Comparison of ENCODE assay signal across 20 cellular contexts in the genomic region with DNA sequence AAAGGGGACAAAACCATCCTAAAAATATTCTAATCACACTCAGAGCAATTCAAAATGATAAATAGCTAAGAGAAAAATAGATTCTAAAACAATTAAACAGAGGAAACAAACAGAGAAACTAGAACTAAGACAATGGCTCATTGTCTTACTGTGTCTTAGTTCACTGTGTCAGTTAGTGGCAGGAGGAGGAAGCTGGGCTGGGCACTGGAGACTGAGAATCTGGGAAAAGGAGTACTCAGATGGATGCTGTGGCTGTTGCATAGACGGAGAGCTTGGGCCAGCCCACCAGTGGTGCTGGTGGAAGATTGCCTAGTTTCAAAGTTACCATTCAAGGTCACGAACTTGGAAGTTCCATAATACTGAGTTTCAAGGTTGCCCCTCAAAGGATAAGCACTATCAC.
DNase-seq lines count a peak whose midpoint lies in the region; TF ChIP-seq lines count a peak whose summit lies in the region.
"Had no signal": no experiment of that assay in that cellular context is flagged by ENCODE, and none has a peak within 500 bp of the region (broad histone marks: within the 10 kb centered on the region; RNA-seq: fewer than 3 reads in every experiment).

No MANE protein-coding gene starts in this region.

- no peak for TF ChIP-seq CTCF in uterus (IDR thresholded peaks at IDR 0.05)

- CTCF ChIA-PET in CD8-positive, alpha-beta memory T cell (lab: Charles Lee) = no interaction called here

- peaks cover 2 to 8% (median 3%) of the 10 kb centered on the region in 3 donors for H3K4me1 Mint-ChIP-seq in CD8-positive, alpha-beta memory T cell

- no peak for TF ChIP-seq POLR2A in uterus (IDR thresholded peaks at IDR 0.05)

- no peaks in the 10 kb centered on the region for H3K9me3 ChIP-seq in uterus
- H3K9me3 ChIP-seq in CD8-positive, alpha-beta memory T cell (ENCODE audit: low read length) = no peaks in the 10 kb centered on the region

- DNase-seq in inferior parietal cortex (ENCODE audit: extremely low spot score) (peak; percentile 65), pons (ENCODE audit: low spot score) (peak; percentile 97), uterus (no peak), NCI-H187 (lab: John Stamatoyannopoulos, UW) (no peak), NK-92 (lab: John Stamatoyannopoulos, UW; ENCODE audit: unreplicated experiment) (no peak)
- DNase-seq in CD8-positive, alpha-beta memory T cell = no peak
- DNase-seq: activated CD4-positive, alpha-beta T cell treated with anti-CD3 and anti-CD28 coated beads, Interleukin-2, amount 50 U/mL, for 1 hour; activated effector memory CD4-positive, alpha-beta T cell treated with Interleukin-2 at 50 U/mL for 16 hours; CD4-positive, alpha-beta T cell; dermis blood vessel endothelial cell; GF-D8; H7; left cardiac atrium; mesendoderm; NCI-H1930; NCI-H226; stimulated activated CD4-positive, alpha-beta T cell treated with anti-CD3 and anti-CD28 coated beads, Interleukin-4, amount 100 ng/mL, for 24 hours had no signal

- peaks cover 0 to 17% of the 10 kb centered on the region in 2 donors for H3K4me1 ChIP-seq in uterus
- H3K4me1 ChIP-seq in CD8-positive, alpha-beta memory T cell (ENCODE audit: insufficient read depth, low read length) = no peaks in the 10 kb centered on the region

- peak overlapping the region in 1 of 8 donors; percentile 7 for H3K27ac Mint-ChIP-seq in CD8-positive, alpha-beta memory T cell
- H3K27ac Mint-ChIP-seq: CD4-positive, alpha-beta T cell; T-helper 1 cell treated with Interleukin-12 subunit alpha and Interleukin-12 subunit beta and Interleukin-4 antibody, amounts not matched to agents 30 μg/mL and 1 μg/mL, for 36 hours had no signal

- H3K4me3 Mint-ChIP-seq in CD8-positive, alpha-beta memory T cell = no peak overlapping the region
- H3K4me3 Mint-ChIP-seq: CD4-positive, alpha-beta T cell; T-helper 1 cell treated with Interleukin-12 subunit alpha and Interleukin-12 subunit beta and Interleukin-4 antibody, amounts not matched to agents 30 μg/mL and 1 μg/mL, for 36 hours had no signal

- H3K9me3 Mint-ChIP-seq in CD8-positive, alpha-beta memory T cell = no peaks in the 10 kb centered on the region
- H3K9me3 Mint-ChIP-seq: CD4-positive, alpha-beta T cell; T-helper 1 cell treated with Interleukin-12 subunit alpha and Interleukin-12 subunit beta and Interleukin-4 antibody, amounts not matched to agents 30 μg/mL and 1 μg/mL, for 36 hours had no signal

- H3K36me3 ChIP-seq in uterus = no peaks in the 10 kb centered on the region
- no peaks in the 10 kb centered on the region for H3K36me3 ChIP-seq in CD8-positive, alpha-beta memory T cell (ENCODE audit: insufficient read depth, low read length)

- no peaks in the 10 kb centered on the region for H3K27me3 ChIP-seq in uterus
- H3K27me3 ChIP-seq in CD8-positive, alpha-beta memory T cell (ENCODE audit: insufficient read depth, low read length, poor library complexity, severe bottlenecking) = no peaks in the 10 kb centered on the region

- peaks cover 0 to 2% of the 10 kb centered on the region in 2 donors for H3K27me3 Mint-ChIP-seq in CD8-positive, alpha-beta memory T cell
- H3K27me3 Mint-ChIP-seq: CD4-positive, alpha-beta T cell had no signal

- H3K27ac ChIP-seq in angular gyrus (ENCODE audit: low read depth, low read length) (peak overlapping the region; percentile 96), uterus (peak overlapping the region; percentile 67 to 88)
- no peak overlapping the region for H3K27ac ChIP-seq in CD8-positive, alpha-beta memory T cell (ENCODE audit: low read depth, low read length)
- H3K27ac ChIP-seq: KMS-11 had no signal

- POLR2A ChIA-PET in CD8-positive, alpha-beta memory T cell (lab: Charles Lee) = no interaction called here

- intact Hi-C loops in uterus (cut with DNase I; ENCODE audit: low total_unique reads) = no loop called here

- no peak overlapping the region for H3K4me3 ChIP-seq in uterus
- H3K4me3 ChIP-seq in CD8-positive, alpha-beta memory T cell (ENCODE audit: low read length) = no peak overlapping the region

- no peaks in the 10 kb centered on the region for H3K36me3 Mint-ChIP-seq in CD8-positive, alpha-beta memory T cell

Comparison
In these comparisons a context has a peak if more than half of its experiments do, and no peak if none do; other contexts are left out.
1. DNase-seq: peak in inferior parietal cortex (single experiment) and pons (single experiment); none in uterus (0 of 2), NCI-H187 (0 of 2), CD8-positive, alpha-beta memory T cell (0 of 5) and NK-92 (single experiment).